Comparison of ENCODE assay signal across 31 cellular contexts in genomic region chr9:70679845-70680244, GRCh38.
A peak's percentile ranks its signal among the peaks of the same experiment; 100 is the strongest.
DNase-seq lines count a peak whose midpoint lies in the region; ATAC-seq and TF ChIP-seq lines count a peak whose summit lies in the region.
"Had no signal": no experiment of that assay in that cellular context is flagged by ENCODE, and none has a peak within 500 bp of the region (broad histone marks: within the 10 kb centered on the region; RNA-seq: fewer than 3 reads in every experiment).

No MANE protein-coding gene starts in this region.

- no TSS peak for BruUV-seq in IMR-90 (replicated peaks; lab: Mats Ljungman, UMichigan)

- no peak overlapping the region for H2BK5ac ChIP-seq in IMR-90 (ENCODE audit: low read depth, low read length, poor library complexity, severe bottlenecking)

- H3K4ac ChIP-seq in IMR-90 (ENCODE audit: low read depth, low read length) = no peak overlapping the region

- H3K4me1 ChIP-seq in IMR-90 (ENCODE audit: control insufficient read depth, insufficient read depth, low read length) (no peaks in the 10 kb centered on the region), spleen (no peaks in the 10 kb centered on the region)
- H3K4me1 ChIP-seq: ascending aorta, foreskin keratinocyte, heart right ventricle, lower lobe of right lung, right atrium auricular region, upper lobe of left lung had no signal

- DNase-seq in IMR-90 (peak; percentile 1), RKO (ENCODE audit: low spot score) (peak; percentile 1), fibroblast of mammary gland (ENCODE audit: low read depth) (peak; percentile 90), renal cortical epithelial cell (ENCODE audit: low read depth) (peak; percentile 21), NCI-H446 (lab: John Stamatoyannopoulos, UW) (no peak), anterior cingulate cortex (lab: John Stamatoyannopoulos, UW) (no peak), midbrain (lab: John Stamatoyannopoulos, UW) (no peak), spleen (no peak)
- DNase-seq: activated CD4-positive, alpha-beta T cell treated with anti-CD3 and anti-CD28 coated beads, Interleukin-2, amount 50 U/mL, for 4 hours; activated CD4-positive, CD25-positive, alpha-beta regulatory T cell; activated naive CD4-positive, alpha-beta T cell treated with anti-CD3 and anti-CD28 coated beads, Interleukin-2, amount 10 ng/mL, durations not matched to agents 7 days and 5 days; C1 segment of cervical spinal cord; central memory CD4-positive, alpha-beta T cell; COR-L47; dermis blood vessel endothelial cell; foreskin keratinocyte; GF-D8; heart right ventricle; Karpas-422; lower lobe of right lung; mucosa of descending colon; NCI-H1105; NCI-H187 treated with DMSO at 0.1 percent for 48 hours; NCI-H69; ovary; stimulated activated CD4-positive, alpha-beta T cell treated with anti-CD3 and anti-CD28 coated beads, Interleukin-4, amount 100 ng/mL, for 4 hours; T-cell; upper lobe of left lung had no signal

- H2AK5ac ChIP-seq in IMR-90 (ENCODE audit: low read depth, low read length) = no peak overlapping the region

- intact Hi-C loops in IMR-90 (cut with micrococcal nuclease) (no loop called here), spleen (cut with DNase I; ENCODE audit: low total_unique reads) (no loop called here)

- H3K4me2 ChIP-seq in IMR-90 (ENCODE audit: low read depth, low read length) = no peak overlapping the region

- no peak overlapping the region for H4K5ac ChIP-seq in IMR-90 (ENCODE audit: low read depth, low read length)

- POLR2A ChIA-PET in IMR-90 (lab: Charles Lee; ENCODE audit: unreplicated experiment) = interaction anchor here (0.6 kb wide), 1 partner anchor 1037 kb away, joined by 3 read pairs; no protein-coding TSS in a partner anchor

- H3K27ac ChIP-seq in IMR-90 (ENCODE audit: insufficient read depth, low read length) = no peak overlapping the region
- H3K27ac ChIP-seq in spleen = no peak overlapping the region
- H3K27ac ChIP-seq: ascending aorta, foreskin keratinocyte, heart right ventricle, lower lobe of right lung, ovary, right atrium auricular region, upper lobe of left lung had no signal

- dilution Hi-C loops in IMR-90 (cut with HindIII; ENCODE audit: low sequenced_read_pairs, unreplicated experiment) = no loop called here

- no peak overlapping the region for H2BK15ac ChIP-seq in IMR-90 (ENCODE audit: low read depth, low read length)

- 48% methylated on average over 2 of the region's 4 CpGs; no CpG with 5 or more reads in 1 of the 2 experiments for WGBS in IMR-90 (ENCODE audit: extremely low coverage in 2 of 2, insufficient read length in 1 of 2), 2 experiments
- 81 to 96% (median 87%) methylated on average over 4 of the region's 4 CpGs for WGBS in spleen, 5 donors

- no peak overlapping the region for H2BK20ac ChIP-seq in IMR-90 (ENCODE audit: low read depth, low read length)

- H3K4me3 ChIP-seq in IMR-90 (ENCODE audit: insufficient read depth, low read depth, low read length) = no peak overlapping the region
- H3K4me3 ChIP-seq in fibroblast of mammary gland (ENCODE audit: control insufficient read depth, low read depth, low read length) = no peak overlapping the region
- no peak overlapping the region for H3K4me3 ChIP-seq in spleen
- H3K4me3 ChIP-seq: ascending aorta, heart right ventricle, lower lobe of right lung, mucosa of descending colon, ovary, right atrium auricular region, upper lobe of left lung had no signal

- no peak overlapping the region for H3K14ac ChIP-seq in IMR-90 (replicated peaks; ENCODE audit: low read depth, low read length)

- no peak overlapping the region for H3K56ac ChIP-seq in IMR-90 (ENCODE audit: extremely low read depth, insufficient read depth, low read length)

- ATAC-seq in IMR-90 (ENCODE audit: low read depth) = no peak
- ATAC-seq: foreskin keratinocyte; heart right ventricle; lower lobe of right lung; mucosa of descending colon; stimulated activated memory B cell treated with anti-CD40 and anti-IgM and Interleukin-4, amounts not matched to agents 10 μg/mL and 1 μg/mL and 100 μg/mL, for 72 hours; T-cell had no signal

- H3K23ac ChIP-seq in IMR-90 (ENCODE audit: low read depth, low read length) = no peak overlapping the region

- H3K27me3 ChIP-seq in IMR-90 (ENCODE audit: control insufficient read depth, insufficient read depth, low read length) = no peaks in the 10 kb centered on the region
- no peaks in the 10 kb centered on the region for H3K27me3 ChIP-seq in spleen (replicated peaks in 1 of 7)
- H3K27me3 ChIP-seq: ascending aorta, heart right ventricle, ovary, right atrium auricular region, upper lobe of left lung had no signal

- H4K20me1 ChIP-seq in IMR-90 (ENCODE audit: insufficient read depth, low read length) = no peaks in the 10 kb centered on the region

- H2BK120ac ChIP-seq in IMR-90 (ENCODE audit: low read depth, low read length) = no peak overlapping the region

- TF ChIP-seq POLR2A in IMR-90 (IDR thresholded peaks at IDR 0.05; ENCODE audit: low read depth, low read length) (no peak), spleen (IDR thresholded peaks at IDR 0.05) (no peak)

- no peaks in the 10 kb centered on the region for H3K9me1 ChIP-seq in IMR-90 (ENCODE audit: insufficient read depth, low read length)

- H3K9me3 ChIP-seq in IMR-90 (ENCODE audit: control insufficient read depth, insufficient read depth, low read length) (no peaks in the 10 kb centered on the region), spleen (no peaks in the 10 kb centered on the region)
- H3K9me3 ChIP-seq: ascending aorta, heart right ventricle, lower lobe of right lung, mucosa of descending colon, ovary, right atrium auricular region, upper lobe of left lung had no signal

- no peak overlapping the region for H2AK9ac ChIP-seq in IMR-90 (replicated peaks; ENCODE audit: low read depth, low read length, poor library complexity)

- no peak overlapping the region for H2AFZ ChIP-seq in IMR-90 (replicated peaks; ENCODE audit: low read length, poor library complexity)

- no peak overlapping the region for H3K9ac ChIP-seq in IMR-90 (ENCODE audit: low read depth, low read length)

- TF ChIP-seq CTCF in IMR-90 (conservative IDR thresholded peaks at IDR 0.05; ENCODE audit: low read depth, low read length) = no peak
- no peak for TF ChIP-seq CTCF in fibroblast of mammary gland (conservative IDR thresholded peaks at IDR 0.05; ENCODE audit: control insufficient read depth, insufficient read depth, low read depth, low read length)
- TF ChIP-seq CTCF in spleen (IDR thresholded peaks at IDR 0.05 in 8 of 11, conservative IDR thresholded peaks at IDR 0.05 in 3 of 11) = no peak

- CTCF ChIA-PET in IMR-90 (lab: Yijun Ruan, JAX) = no interaction called here

- no peak for TF ChIP-seq RAD21 in IMR-90 (IDR thresholded peaks at IDR 0.05; ENCODE audit: low read length)

- H3K79me1 ChIP-seq in IMR-90 (ENCODE audit: low read depth in 1 of 2, low read length in 2 of 2) = no peaks in the 10 kb centered on the region

- H4K8ac ChIP-seq in IMR-90 (ENCODE audit: low read depth in 2 of 2, low read length in 2 of 2) = no peak overlapping the region

- H4K91ac ChIP-seq in IMR-90 (ENCODE audit: insufficient read depth, low read depth, low read length) = no peak overlapping the region

- no peak overlapping the region for H3K18ac ChIP-seq in IMR-90 (ENCODE audit: low read depth, low read length)

- H3K36me3 ChIP-seq in IMR-90 (ENCODE audit: control insufficient read depth, insufficient read depth, low read length) (no peaks in the 10 kb centered on the region), spleen (no peaks in the 10 kb centered on the region)
- H3K36me3 ChIP-seq: ascending aorta, heart right ventricle, lower lobe of right lung, ovary, right atrium auricular region, upper lobe of left lung had no signal

- in situ Hi-C loops in IMR-90 (cut with MboI; ENCODE audit: low sequenced_read_pairs) = no loop called here

TF ChIP-seq in IMR-90, 13 proteins besides CTCF, POLR2A, EP300 and RAD21:
- TF ChIP-seq CEBPB (IDR thresholded peaks at IDR 0.05; ENCODE audit: low read depth, low read length) = no peak
- no peak for TF ChIP-seq NFE2L2 (IDR thresholded peaks at IDR 0.05; ENCODE audit: low read depth, low read length)
- TF ChIP-seq ELK1 (IDR thresholded peaks at IDR 0.05; ENCODE audit: borderline replicate concordance, low read depth, low read length) = no peak
- no peak for TF ChIP-seq BHLHE40 (IDR thresholded peaks at IDR 0.05; ENCODE audit: low read depth, low read length)
- TF ChIP-seq FOS (IDR thresholded peaks at IDR 0.05; ENCODE audit: low read depth, low read length) = no peak

Comparison
In these comparisons a context has a peak if more than half of its experiments do, and no peak if none do; other contexts are left out.
1. DNase-seq: peak in IMR-90 (single experiment), RKO (single experiment), fibroblast of mammary gland (single experiment) and renal cortical epithelial cell (single experiment); none in NCI-H446 (0 of 2), anterior cingulate cortex (0 of 58), midbrain (single experiment) and spleen (single experiment).